8 cellular contexts compared by ENCODE assay signal in the genomic region with DNA sequence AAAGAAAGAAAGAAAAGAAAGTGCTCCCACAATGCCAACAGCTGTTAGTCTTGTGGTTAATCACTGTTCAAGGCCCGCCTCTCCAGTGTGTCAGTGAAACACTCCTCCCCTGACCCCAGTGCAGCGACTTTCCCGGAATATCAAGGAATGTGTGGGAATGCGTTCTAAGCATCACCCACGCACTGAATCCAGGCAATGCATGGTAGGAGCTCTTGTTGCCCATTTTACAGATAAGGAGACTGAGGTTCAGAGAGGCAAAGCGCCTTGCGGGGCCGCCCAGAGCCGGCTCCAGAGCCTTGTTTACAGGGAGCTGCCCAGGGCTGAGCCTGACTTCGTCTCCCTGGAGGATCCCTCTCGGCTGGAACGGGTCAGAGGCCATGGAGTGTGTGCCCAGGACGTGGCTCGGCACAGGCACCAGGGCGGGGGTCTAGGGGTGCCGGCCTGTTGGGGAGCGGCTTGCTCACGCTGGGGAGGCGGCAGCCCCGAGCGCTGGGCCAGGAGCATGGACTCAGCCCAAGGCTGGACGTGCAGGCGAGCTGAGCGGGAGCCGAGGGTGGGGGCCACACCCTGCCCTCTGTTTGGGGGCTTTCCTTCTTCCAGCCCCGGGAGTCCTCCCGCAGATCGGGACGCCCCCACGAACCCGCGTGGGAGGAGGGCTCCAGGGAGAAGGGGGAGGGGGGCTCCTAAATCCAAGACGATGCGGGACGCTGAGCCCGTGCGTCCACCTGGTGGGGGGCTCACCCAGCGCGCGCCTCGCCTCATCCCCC. TPM values are rescaled to one million over a fixed set of nuclear protein-coding genes. Genes with fewer than 3 reads are reported as not detected.
DNase-seq lines count a peak whose midpoint lies in the region; ATAC-seq and TF ChIP-seq lines count a peak whose summit lies in the region.

No MANE protein-coding gene starts in this region.

- TF ChIP-seq POLR2A in body of pancreas (IDR thresholded peaks at IDR 0.05) (peak in 2 of 3 donors; percentile 8 to 26), spleen (IDR thresholded peaks at IDR 0.05) (no peak)

- H3K9me3 ChIP-seq in body of pancreas, result peaks cover 0 to 5% (median 0%) of the 10 kb centered on the region in 3 donors
- H3K9me3 ChIP-seq in iPS-20b (ENCODE audit: insufficient read depth, low read depth, low read length), result no peaks in the 10 kb centered on the region
- peaks cover 0 to 25% (median 12%) of the 10 kb centered on the region in 8 donors for H3K9me3 ChIP-seq in spleen

- H3K36me3 ChIP-seq in body of pancreas (replicated peaks in 1 of 2; ENCODE audit: insufficient read depth in 1 of 2, low read depth in 2 of 2) (peaks cover 8 to 16% of the 10 kb centered on the region in 2 donors), iPS-20b (ENCODE audit: insufficient read depth, low read depth, low read length) (peaks cover 27% of the 10 kb centered on the region), spleen (peaks cover 5 to 35% (median 27%) of the 10 kb centered on the region in 6 donors)

- H3K4me3 ChIP-seq in body of pancreas (peak overlapping the region; percentile 57 to 95), iPS-20b (ENCODE audit: low read length) (peak overlapping the region; percentile 81), spleen (peak overlapping the region; percentile 57 to 94 (median 78))

- peaks cover 40% of the 10 kb centered on the region for H3K4me1 ChIP-seq in body of pancreas
- no peaks in the 10 kb centered on the region for H3K4me1 ChIP-seq in iPS-20b (ENCODE audit: insufficient read depth, low read length)
- H3K4me1 ChIP-seq in spleen, result peaks cover 42 to 92% (median 76%) of the 10 kb centered on the region in 6 donors

- H3K36me3 Mint-ChIP-seq in T-helper 1 cell treated with Interleukin-12 subunit alpha and Interleukin-12 subunit beta and Interleukin-4 antibody, amounts not matched to agents 30 μg/mL and 1 μg/mL, for 36 hours (ENCODE audit: low read depth), result peaks cover 41% of the 10 kb centered on the region

- H3K27ac Mint-ChIP-seq in T-helper 1 cell treated with Interleukin-12 subunit alpha and Interleukin-12 subunit beta and Interleukin-4 antibody, amounts not matched to agents 30 μg/mL and 1 μg/mL, for 36 hours, result peak overlapping the region; percentile 76

- intact Hi-C loops in body of pancreas (cut with DNase I), result no loop called here
- intact Hi-C loops in spleen (cut with DNase I; ENCODE audit: low total_unique reads), result no loop called here

- peak overlapping the region; percentile 86 for H3K4me3 Mint-ChIP-seq in T-helper 1 cell treated with Interleukin-12 subunit alpha and Interleukin-12 subunit beta and Interleukin-4 antibody, amounts not matched to agents 30 μg/mL and 1 μg/mL, for 36 hours

- H3K9ac ChIP-seq in iPS-20b (ENCODE audit: low read depth, low read length), result peak overlapping the region; percentile 74

- DNase-seq in T-helper 1 cell (no peak), NAMALWA (ENCODE audit: low spot score) (peak; percentile 43), body of pancreas (peak; percentile 50 to 71 (median 58)), spleen (peak; percentile 87), NCI-H2029 (lab: John Stamatoyannopoulos, UW) (no peak), GM20000 (ENCODE audit: low spot score) (no peak)

- peak overlapping the region; percentile 33 to 89 (median 78) for H3K27ac ChIP-seq in body of pancreas
- no peak overlapping the region for H3K27ac ChIP-seq in iPS-20b (ENCODE audit: low read length)
- peak overlapping the region; percentile 61 to 92 (median 90) for H3K27ac ChIP-seq in spleen

- no peaks in the 10 kb centered on the region for H3K27me3 Mint-ChIP-seq in T-helper 1 cell treated with Interleukin-12 subunit alpha and Interleukin-12 subunit beta and Interleukin-4 antibody, amounts not matched to agents 30 μg/mL and 1 μg/mL, for 36 hours (ENCODE audit: low read depth)

- TF ChIP-seq CTCF in body of pancreas (IDR thresholded peaks at IDR 0.05), result no peak
- no peak for TF ChIP-seq CTCF in spleen (IDR thresholded peaks at IDR 0.05 in 8 of 11, conservative IDR thresholded peaks at IDR 0.05 in 3 of 11)
- TF ChIP-seq CTCF in GM20000 (IDR thresholded peaks at IDR 0.05; ENCODE audit: extremely low read depth, missing control alignments), result no peak

- H3K27me3 ChIP-seq in body of pancreas, result no peaks in the 10 kb centered on the region
- no peaks in the 10 kb centered on the region for H3K27me3 ChIP-seq in iPS-20b (ENCODE audit: insufficient read depth, low read length)
- H3K27me3 ChIP-seq in spleen (replicated peaks in 1 of 7), result no peaks in the 10 kb centered on the region

- WGBS in body of pancreas, 2 donors, result 3 to 5% methylated on average over 4 to 41 of the region's 41 CpGs
- WGBS in spleen, 5 donors, result 9 to 26% (median 17%) methylated on average over 18 to 41 of the region's 41 CpGs

- peak; percentile 43 for ATAC-seq in body of pancreas

- H3K4me1 Mint-ChIP-seq in T-helper 1 cell treated with Interleukin-12 subunit alpha and Interleukin-12 subunit beta and Interleukin-4 antibody, amounts not matched to agents 30 μg/mL and 1 μg/mL, for 36 hours (ENCODE audit: low read depth), result peaks cover 28% of the 10 kb centered on the region

- peaks cover 13% of the 10 kb centered on the region for H3K9me3 Mint-ChIP-seq in T-helper 1 cell treated with Interleukin-12 subunit alpha and Interleukin-12 subunit beta and Interleukin-4 antibody, amounts not matched to agents 30 μg/mL and 1 μg/mL, for 36 hours

RNA-seq across cellular contexts. Expression of a gene that starts 0.8 kb away (rescaled TPM):
- 10 to 100 TPM; 46.1 to 66.7 TPM for total RNA-seq in body of pancreas
- total RNA-seq in spleen, result 100 to 1,000 TPM in 1 of 7 donors, 10 to 100 TPM in 6; 62.5 to 118 (median 75.9) TPM
- 10 to 100 TPM; 29.0 to 68.0 (median 31.7) TPM for polyA plus RNA-seq in spleen

RNA-seq across cellular contexts. Expression of a gene that starts 18.2 kb away (rescaled TPM):
- total RNA-seq in body of pancreas (10 to 100 TPM; 36.6 to 63.8 TPM), spleen (10 to 100 TPM; 48.6 to 92.8 (median 65.8) TPM)
- polyA plus RNA-seq in spleen, result 10 to 100 TPM; 16.0 to 36.7 (median 19.5) TPM

RNA-seq across cellular contexts. Expression of a gene that starts 21.1 kb away (rescaled TPM):
- total RNA-seq in body of pancreas, result 10 to 100 TPM in 1 of 2 donors, 1 to 10 TPM in 1; 8.8 to 23.7 TPM
- 10 to 100 TPM; 41.3 to 89.7 (median 59.7) TPM for total RNA-seq in spleen
- polyA plus RNA-seq in spleen, result 10 to 100 TPM; 47.0 to 97.9 (median 82.7) TPM

RNA-seq across cellular contexts. Expression of a gene that starts 32.0 kb away (rescaled TPM):
- 1 to 10 TPM; 1.3 to 2.6 TPM for total RNA-seq in body of pancreas
- 1 to 10 TPM in 2 of 7 donors, under 1 TPM in 3, not detected in 2; 0.46 to 3.6 (median 0.94) TPM for total RNA-seq in spleen
- polyA plus RNA-seq in spleen, result under 1 TPM; 0.13 to 0.51 (median 0.42) TPM

RNA-seq across cellular contexts. Expression of a gene that starts 39.0 kb away (rescaled TPM):
- total RNA-seq in body of pancreas (10 to 100 TPM; 23.3 to 39.9 TPM), spleen (10 to 100 TPM; 19.5 to 31.3 (median 25.2) TPM)
- 10 to 100 TPM; 23.6 to 33.8 (median 28.1) TPM for polyA plus RNA-seq in spleen

Comparison
In these comparisons a context has a peak if more than half of its experiments do, and no peak if none do; other contexts are left out.
1. DNase-seq: peak in NAMALWA (single experiment), body of pancreas (4 of 4) and spleen (single experiment); none in T-helper 1 cell (0 of 5), NCI-H2029 (single experiment) and GM20000 (single experiment).
2. POLR2A ChIP-seq: peak in body of pancreas (2 of 3); none in spleen (0 of 3).
3. Peak in every context shown above with its lines, with median percentiles within 50 percentile points of each other: H3K4me3 ChIP-seq.